In the genomic region with DNA sequence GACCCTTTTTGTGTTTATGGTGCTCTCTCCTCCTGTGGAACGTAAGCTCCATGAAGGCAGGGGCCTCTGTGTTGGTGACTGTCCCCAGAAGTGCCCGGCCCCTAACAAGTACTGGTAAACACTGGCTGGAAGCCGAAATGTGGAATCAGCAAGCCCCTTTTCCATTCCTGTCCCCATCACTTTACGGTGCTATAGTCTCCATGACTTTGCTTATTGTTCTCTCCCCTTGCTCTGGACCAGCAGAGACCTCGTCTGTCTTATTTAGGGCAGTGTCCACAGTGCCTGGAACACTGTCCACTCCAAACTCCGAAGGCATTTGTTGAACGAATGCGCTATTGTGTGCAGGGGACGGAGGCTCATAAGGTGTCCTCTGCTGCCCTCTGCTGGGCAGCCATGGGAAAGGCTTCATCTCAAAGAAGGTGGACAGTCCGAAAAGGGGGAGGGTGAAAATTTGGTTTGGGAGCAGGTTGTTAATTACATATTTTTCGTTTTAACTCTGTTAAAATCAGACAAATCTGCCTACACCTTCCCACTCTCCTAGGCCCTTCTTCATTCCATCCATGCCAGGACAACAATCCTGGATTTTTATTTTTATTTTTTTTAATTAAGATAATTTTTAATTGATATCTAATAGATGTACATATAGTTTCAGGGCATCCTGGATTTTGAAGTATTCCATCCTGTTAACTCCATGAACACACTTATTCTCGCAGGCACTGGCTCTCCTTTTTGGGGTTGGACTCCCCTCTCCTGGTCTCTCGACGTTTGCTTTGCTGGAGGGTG, we compare ENCODE assay signal across 8 cellular contexts.
A peak's percentile ranks its signal among the peaks of the same experiment; 100 is the strongest.
DNase-seq lines count a peak whose midpoint lies in the region; ATAC-seq and TF ChIP-seq lines count a peak whose summit lies in the region.

No MANE protein-coding gene starts in this region.

- H3K36me3 ChIP-seq in heart right ventricle = no peaks in the 10 kb centered on the region

- no peak overlapping the region for H3K27ac Mint-ChIP-seq in T-cell

- H3K9me3 ChIP-seq in heart right ventricle = no peaks in the 10 kb centered on the region

- H3K4me3 ChIP-seq in heart right ventricle = no peak overlapping the region

- no peaks in the 10 kb centered on the region for H3K9me3 Mint-ChIP-seq in T-cell

- H3K4me3 Mint-ChIP-seq in T-cell = no peak overlapping the region

- H3K27ac ChIP-seq in heart right ventricle = no peak overlapping the region

- peaks cover 3 to 7% of the 10 kb centered on the region in 2 donors for H3K27me3 Mint-ChIP-seq in T-cell

- CTCF ChIA-PET in T-cell (lab: Charles Lee) = interaction anchor here (0.5 to 2.7 kb wide), 7 partner anchors 22 to 1582 kb away, joined by 3 to 11 read pairs (median 3); no protein-coding TSS in a partner anchor

- DNase-seq in AG20443 (ENCODE audit: low spot score) (peak; percentile 90), GM19240 (ENCODE audit: insufficient read length, low spot score) (peak; percentile 81), NCI-H1048 (lab: John Stamatoyannopoulos, UW) (peak; percentile 56), T-cell (peak in 33 of 34 experiments; percentile 16 to 71 (median 53)), amniotic epithelial cell (ENCODE audit: low read depth) (peak; percentile 52), heart right ventricle (peak; percentile 72 to 74), renal cortical epithelial cell (ENCODE audit: low read depth) (peak; percentile 53)

- ATAC-seq in T-cell (replicated peaks in 1 of 4) (peak; percentile 56 to 72 (median 71)), heart right ventricle (peak; percentile 82 to 94 (median 89)), HG03097 (IDR thresholded peaks at IDR 0.05; ENCODE audit: low FRiP score, unreplicated experiment) (no peak)

- WGBS in heart right ventricle, 2 donors = 34 to 35% methylated on average over 14 of the region's 14 CpGs

- peaks cover 0 to 18% (median 0%) of the 10 kb centered on the region in 7 donors for H3K27me3 ChIP-seq in heart right ventricle

- intact Hi-C loops in heart right ventricle (cut with DNase I) = loop anchor here in 9 of 10 donors (1.0 to 10.0 kb wide), 4 partner anchors 648 to 1056 kb away; no protein-coding TSS in a partner anchor

- peaks cover 0 to 19% (median 8%) of the 10 kb centered on the region in 9 donors for H3K4me1 ChIP-seq in heart right ventricle

- POLR2A ChIA-PET in T-cell (lab: Charles Lee) = no interaction called here

- TF ChIP-seq CTCF in heart right ventricle (IDR thresholded peaks at IDR 0.05) = peak; percentile 87 to 97 (median 95)

- peaks cover 5 to 6% (median 6%) of the 10 kb centered on the region in 3 donors for H3K4me1 Mint-ChIP-seq in T-cell

- H3K36me3 Mint-ChIP-seq in T-cell = no peaks in the 10 kb centered on the region
